Comparison of ENCODE assay signal across 8 cellular contexts in genomic region chr16:87764600-87765472, GRCh38. TPM values are rescaled to one million over a fixed set of nuclear protein-coding genes. Genes with fewer than 3 reads are reported as not detected.
DNase-seq lines count a peak whose midpoint lies in the region; ATAC-seq, FAIRE-seq and TF ChIP-seq lines count a peak whose summit lies in the region.

No MANE protein-coding gene starts in this region.

- peak overlapping the region; percentile 83 to 100; a peak in 2 of 4 replicates for H4K8ac ChIP-seq in IMR-90 (ENCODE audit: low read depth in 2 of 2, low read length in 2 of 2)

- peak overlapping the region; percentile 86 for H2AK9ac ChIP-seq in IMR-90 (replicated peaks; ENCODE audit: low read depth, low read length, poor library complexity)

- H3K9ac ChIP-seq in IMR-90 (ENCODE audit: low read depth, low read length) (peak overlapping the region; percentile 68), GM12878 (ENCODE audit: control insufficient read depth, insufficient read depth, low read length) (peak overlapping the region; percentile 94)

- H3K4me2 ChIP-seq in IMR-90 (ENCODE audit: low read depth, low read length), result peak overlapping the region; percentile 81
- H3K4me2 ChIP-seq in GM12878 (ENCODE audit: control insufficient read depth, insufficient read depth), result peak overlapping the region; percentile 99

- no peak for TF ChIP-seq CTCF in IMR-90 (conservative IDR thresholded peaks at IDR 0.05; ENCODE audit: low read depth, low read length)
- TF ChIP-seq CTCF in GM12878 (IDR thresholded peaks at IDR 0.05 in 2 of 3, conservative IDR thresholded peaks at IDR 0.05 in 1 of 3; ENCODE audit: control insufficient read depth in 2 of 3, extremely low read depth in 1 of 3, insufficient read depth in 1 of 3, low read depth in 3 of 3, low read length in 3 of 3), result no peak

- H3K18ac ChIP-seq in IMR-90 (ENCODE audit: low read depth, low read length), result no peak overlapping the region

- intact Hi-C loops in IMR-90 (cut with micrococcal nuclease) (loop anchor here (5.0 kb wide), 1 partner anchor 348 kb away; no protein-coding TSS in a partner anchor), GM12878 (cut with micrococcal nuclease; ENCODE audit: unreplicated experiment) (loop anchor here (5.0 to 10.0 kb wide), 3 partner anchors 63 to 373 kb away; partner anchors contain the start of gene MAP1LC3B)

- H3K36me3 ChIP-seq in IMR-90 (ENCODE audit: control insufficient read depth, insufficient read depth, low read length) (peaks cover 19% of the 10 kb centered on the region), GM12878 (ENCODE audit: control insufficient read depth in 2 of 2, insufficient read depth in 2 of 2, low read length in 1 of 2) (peaks cover 4 to 5% of the 10 kb centered on the region in 2 experiments; a peak in 3 of 4 replicates)

- no peak overlapping the region; the same call in 1 of the 2 replicates for H4K5ac ChIP-seq in IMR-90 (ENCODE audit: low read depth, low read length)

- WGBS in IMR-90 (ENCODE audit: extremely low coverage in 2 of 2, insufficient read length in 1 of 2), 2 experiments, result 29% methylated on average over 3 of the region's 14 CpGs; no CpG with 5 or more reads in 1 of the 2 experiments
- 38% methylated on average over 13 of the region's 14 CpGs for WGBS in GM12878 (ENCODE audit: insufficient coverage, insufficient replicate concordance, low lambda C conversion rate, missing lambda C conversion rate)

- RAD21 ChIA-PET in GM12878 (lab: Charles Lee; ENCODE audit: unreplicated experiment), result no interaction called here

- no peaks in the 10 kb centered on the region for H3K9me1 ChIP-seq in IMR-90 (ENCODE audit: insufficient read depth, low read length)

- H3K4ac ChIP-seq in IMR-90 (ENCODE audit: low read depth, low read length), result no peak overlapping the region; the same call in 1 of the 2 replicates

- no peak for TF ChIP-seq RAD21 in IMR-90 (IDR thresholded peaks at IDR 0.05; ENCODE audit: low read length)
- no peak for TF ChIP-seq RAD21 in GM12878 (IDR thresholded peaks at IDR 0.05; ENCODE audit: insufficient read depth, low read depth, low read length)

- H3K27ac ChIP-seq in IMR-90 (ENCODE audit: insufficient read depth, low read length), result peak overlapping the region; percentile 40; the same call in 1 of the 2 replicates
- H3K27ac ChIP-seq in GM12878 (ENCODE audit: control insufficient read depth, insufficient read depth), result peak overlapping the region; percentile 93

- no peak overlapping the region for H2BK120ac ChIP-seq in IMR-90 (ENCODE audit: low read depth, low read length)

- TF ChIP-seq POLR2A in IMR-90 (IDR thresholded peaks at IDR 0.05; ENCODE audit: low read depth, low read length) (no peak), GM12878 (IDR thresholded peaks at IDR 0.05; ENCODE audit: low read depth, low read length) (no peak)

- H3K4me3 ChIP-seq in IMR-90 (ENCODE audit: insufficient read depth, low read depth, low read length) (peak overlapping the region; percentile 96), GM12878 (peak overlapping the region; percentile 89), mononuclear cell (ENCODE audit: low read length) (peak overlapping the region; percentile 83)

- H2BK20ac ChIP-seq in IMR-90 (ENCODE audit: low read depth, low read length), result no peak overlapping the region

- BruUV-seq in IMR-90 (replicated peaks; lab: Mats Ljungman, UMichigan) (no TSS peak), GM12878 (replicated peaks; lab: Mats Ljungman, UMichigan) (no TSS peak)

- H3K4me1 ChIP-seq in IMR-90 (ENCODE audit: control insufficient read depth, insufficient read depth, low read length) (peaks cover 3% of the 10 kb centered on the region; the same call in 1 of the 2 replicates), GM12878 (ENCODE audit: control insufficient read depth, insufficient read depth, low read length) (peaks cover 6% of the 10 kb centered on the region), mononuclear cell (ENCODE audit: insufficient read depth, low read length) (peaks cover 50% of the 10 kb centered on the region)

- H3K79me2 ChIP-seq in GM12878 (ENCODE audit: control insufficient read depth, insufficient read depth, low read length), result peaks cover 32% of the 10 kb centered on the region

- H2AFZ ChIP-seq in IMR-90 (replicated peaks; ENCODE audit: low read length, poor library complexity), result peak overlapping the region; percentile 97
- peak overlapping the region; percentile 86; the same call in 1 of the 2 replicates for H2AFZ ChIP-seq in GM12878 (ENCODE audit: control insufficient read depth, low read depth, low read length)

- 0 out of 2 replicates have a peak, but pooled peaks cover 4% of the 10 kb centered on the region for H4K20me1 ChIP-seq in IMR-90 (ENCODE audit: insufficient read depth, low read length)
- H4K20me1 ChIP-seq in GM12878 (ENCODE audit: control insufficient read depth, insufficient read depth), result no peaks in the 10 kb centered on the region

- no peaks in the 10 kb centered on the region for H3K9me3 ChIP-seq in IMR-90 (ENCODE audit: control insufficient read depth, insufficient read depth, low read length)
- H3K9me3 ChIP-seq in GM12878 (replicated peaks; ENCODE audit: control insufficient read depth, insufficient read depth, low read length), result no peaks in the 10 kb centered on the region
- H3K9me3 ChIP-seq in mononuclear cell (ENCODE audit: low read depth, low read length), result no peaks in the 10 kb centered on the region

- CTCF ChIA-PET in IMR-90 (lab: Yijun Ruan, JAX), result no interaction called here
- CTCF ChIA-PET in GM12878 (lab: Yijun Ruan, JAX), result interaction anchor here (0.6 to 1.9 kb wide), 5 partner anchors 14 to 348 kb away, joined by 3 to 5 read pairs (median 5); no protein-coding TSS in a partner anchor

- in situ Hi-C loops in IMR-90 (cut with MboI; ENCODE audit: low sequenced_read_pairs) (loop anchor here (5.0 to 25.0 kb wide), 2 partner anchors 178 to 353 kb away; no protein-coding TSS in a partner anchor), GM12878 (cut with MboI) (no loop called here)

- TF ChIP-seq EP300 in GM12878 (IDR thresholded peaks at IDR 0.05; ENCODE audit: borderline replicate concordance in 1 of 2, control insufficient read depth in 1 of 2, low read depth in 2 of 2, low read length in 2 of 2), result no peak

- peaks cover 24 to 44% of the 10 kb centered on the region in 2 experiments for H3K79me1 ChIP-seq in IMR-90 (ENCODE audit: low read depth in 1 of 2, low read length in 2 of 2)

- H2AK5ac ChIP-seq in IMR-90 (ENCODE audit: low read depth, low read length), result peak overlapping the region; percentile 75; the same call in 1 of the 2 replicates

- no peak overlapping the region for H3K56ac ChIP-seq in IMR-90 (ENCODE audit: extremely low read depth, insufficient read depth, low read length)

- POLR2A ChIA-PET in IMR-90 (lab: Charles Lee; ENCODE audit: unreplicated experiment) (no interaction called here), GM12878 (lab: Charles Lee) (interaction anchor here (1.3 to 1.4 kb wide), 3 partner anchors 8 to 381 kb away, joined by 3 to 5 read pairs (median 3); partner anchors contain the start of gene FBXO31)

- SMC1A ChIA-PET in GM12878 (lab: Charles Lee; ENCODE audit: uncharacterized antibody, unreplicated experiment), result interaction anchor here (1.4 kb wide), 1 partner anchor 14 kb away, joined by 4 read pairs; no protein-coding TSS in a partner anchor

- no peak overlapping the region for H3K23ac ChIP-seq in IMR-90 (ENCODE audit: low read depth, low read length)

- H4K91ac ChIP-seq in IMR-90 (ENCODE audit: insufficient read depth, low read depth, low read length), result no peak overlapping the region

- no peak for FAIRE-seq in GM12878 (lab: Jason Lieb, UNC)

- no peak overlapping the region for H2BK15ac ChIP-seq in IMR-90 (ENCODE audit: low read depth, low read length)

- DNase-seq in IMR-90 (no peak), GM12878 (ENCODE audit: low read depth, low spot score) (no peak), iPS-NIHi7 (ENCODE audit: extremely low spot score) (no peak), NCI-H2107 (lab: John Stamatoyannopoulos, UW) (no peak), ecto neural progenitor cell (ENCODE audit: low spot score) (no peak), NCI-H345 (lab: John Stamatoyannopoulos, UW) (no peak)

- H2BK5ac ChIP-seq in IMR-90 (ENCODE audit: low read depth, low read length, poor library complexity, severe bottlenecking), result no peak overlapping the region

- dilution Hi-C loops in IMR-90 (cut with HindIII; ENCODE audit: low sequenced_read_pairs, unreplicated experiment), result no loop called here

- no peaks in the 10 kb centered on the region for H3K27me3 ChIP-seq in IMR-90 (ENCODE audit: control insufficient read depth, insufficient read depth, low read length)
- no peaks in the 10 kb centered on the region for H3K27me3 ChIP-seq in GM12878 (replicated peaks in 1 of 2; ENCODE audit: control insufficient read depth in 2 of 2, insufficient read depth in 2 of 2, low read length in 1 of 2)
- H3K27me3 ChIP-seq in mononuclear cell (ENCODE audit: insufficient read depth, low read length), result no peaks in the 10 kb centered on the region

- H3K14ac ChIP-seq in IMR-90 (replicated peaks; ENCODE audit: low read depth, low read length), result 0 out of 2 replicates have a peak overlapping the region, but pooled peaks have one; percentile 48

- ATAC-seq in GM21381 (IDR thresholded peaks at IDR 0.05; ENCODE audit: unreplicated experiment), result peak; percentile 13
- ATAC-seq in IMR-90 (ENCODE audit: low read depth), result no peak
- peak; percentile 9 for ATAC-seq in GM12878

TF ChIP-seq in GM12878, 131 proteins besides CTCF, POLR2A, EP300 and RAD21 (continues in another document):
- TF ChIP-seq TARDBP (IDR thresholded peaks at IDR 0.05; ENCODE audit: borderline replicate concordance), result no peak

RNA-seq across cellular contexts. Expression of gene KLHDC4, which starts 0.9 kb away (rescaled TPM):
- 13.6 and 16.1 TPM in 2 replicates for total RNA-seq in IMR-90 (2012; rRNA removed)
- polyA plus RNA-seq in IMR-90 (2012; rRNA removed), result 19.0 and 22.9 TPM in 2 replicates
- polyA plus RNA-seq in IMR-90 (2012; cell fraction: cytosol; rRNA removed), result 19.5 and 22.2 TPM in 2 replicates
- 70.1 and 93.8 TPM in 2 replicates for polyA plus RNA-seq in IMR-90 (2012; cell fraction: nucleus; rRNA removed; ENCODE audit: low replicate concordance)
- 106 and 116 TPM in 2 replicates for total RNA-seq in GM12878 (2013; cell fraction: nucleolus; rRNA removed)
- total RNA-seq in GM12878 (2014; rRNA removed), result 34.0 and 36.6 TPM in 2 replicates
- 24.2 and 26.1 TPM in 2 replicates for total RNA-seq in GM12878 (2014; rRNA removed; fragmentation: Illumina TruSeq; extraction: Trizol)
- total RNA-seq in GM12878 (2021), result 54.8 and 62.1 TPM in 2 replicates
- 13.3 TPM for polyA plus RNA-seq in GM12878 (2011; ENCODE audit: low read depth)
- 13.4 and 20.3 TPM in 2 replicates for polyA plus RNA-seq in GM12878 (2011; rRNA removed)
- polyA plus RNA-seq in GM12878 (2011; cell fraction: cytosol; rRNA removed), result 24.3 and 37.2 TPM in 2 replicates
- 74.9 and 135 TPM in 2 replicates for polyA plus RNA-seq in GM12878 (2011; cell fraction: nucleus; rRNA removed)
- 33.1 and 37.7 TPM in 2 replicates for polyA plus RNA-seq in GM12878 (2012)
- 25.7 and 34.3 TPM in 2 replicates for polyA plus RNA-seq in GM12878 (2014; fragmentation: Illumina TruSeq; extraction: Trizol)
- 1 to 10 TPM in 1 of 2 experiments, under 1 TPM in 1; 0.80 to 4.1 TPM for polyA plus RNA-seq in GM12878 (2014; fragmentation: Nextera tagmentation; extraction: Ambion mirVana)
- 39.1 and 59.3 TPM in 2 replicates for polyA plus RNA-seq in GM12878 (2014; rRNA removed)
- polyA plus RNA-seq in GM12878 (2016; fragmentation: Nextera tagmentation; extraction: Ambion mirVana), result 10 to 100 TPM; 31.6 to 37.1 TPM
- 17.8 and 26.1 TPM in 2 replicates for polyA minus RNA-seq in GM12878 (2011; rRNA and poly(A)+ RNA removed)
- polyA minus RNA-seq in GM12878 (2011; cell fraction: cytosol; rRNA and poly(A)+ RNA removed), result 9.1 and 10.4 TPM in 2 replicates
- 19.5 and 42.4 TPM in 2 replicates for polyA minus RNA-seq in GM12878 (2011; cell fraction: nucleus; rRNA and poly(A)+ RNA removed)
- total RNA-seq in mononuclear cell, result 33.4 TPM
